In the genomic region with DNA sequence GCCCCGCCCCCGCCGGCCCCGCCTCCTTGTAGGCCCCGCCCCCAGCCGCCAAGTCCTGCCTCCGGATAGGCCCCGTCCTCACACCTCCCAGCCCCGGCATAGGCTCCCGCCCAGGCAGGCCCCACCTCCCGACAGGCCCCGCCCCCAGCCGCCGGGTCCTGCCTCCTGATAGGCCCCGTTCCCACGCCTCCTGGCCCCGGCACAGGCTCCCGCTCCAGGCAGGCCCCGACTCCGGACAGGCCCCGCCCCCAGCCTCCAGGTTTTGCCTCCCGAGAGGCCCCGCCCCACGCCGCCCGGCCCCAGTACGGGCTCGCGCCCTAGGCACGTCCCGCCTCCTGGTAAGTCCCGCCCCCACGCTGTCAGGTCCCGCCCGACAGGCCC, we compare ENCODE assay signal across 8 cellular contexts. TPM values are rescaled to one million over a fixed set of nuclear protein-coding genes. Genes with fewer than 3 reads are reported as not detected.
DNase-seq lines count a peak whose midpoint lies in the region; ATAC-seq and TF ChIP-seq lines count a peak whose summit lies in the region.

No MANE protein-coding gene starts in this region.

- H3K4me3 ChIP-seq in tibial nerve, result peak overlapping the region in 3 of 4 donors; percentile 78 to 91 (median 86)

- peak overlapping the region; percentile 69 for H3K4me3 Mint-ChIP-seq in activated naive CD8-positive, alpha-beta T cell treated with anti-CD3 and anti-CD28 coated beads, Interleukin-2, amount 50 U/mL, for 24 hours

- TF ChIP-seq POLR2A in tibial nerve (IDR thresholded peaks at IDR 0.05), result no peak

- no peak for TF ChIP-seq EP300 in tibial nerve (IDR thresholded peaks at IDR 0.05)

- ATAC-seq in HG02759 (IDR thresholded peaks at IDR 0.05; ENCODE audit: unreplicated experiment), result peak; percentile 93
- peak; percentile 93 for ATAC-seq in activated naive CD8-positive, alpha-beta T cell treated with anti-CD3 and anti-CD28 coated beads, Interleukin-2, amount 50 U/mL, for 24 hours

- H3K27me3 Mint-ChIP-seq in activated naive CD8-positive, alpha-beta T cell treated with anti-CD3 and anti-CD28 coated beads, Interleukin-2, amount 50 U/mL, for 24 hours, result peaks cover 1% of the 10 kb centered on the region

- WGBS in tibial nerve, 2 donors, result 0% methylated on average over 4 to 9 of the region's 35 CpGs

- no peaks in the 10 kb centered on the region for H3K36me3 Mint-ChIP-seq in activated naive CD8-positive, alpha-beta T cell treated with anti-CD3 and anti-CD28 coated beads, Interleukin-2, amount 50 U/mL, for 24 hours (ENCODE audit: low read depth)

- TF ChIP-seq CTCF in GM10266 (IDR thresholded peaks at IDR 0.05; ENCODE audit: control insufficient read depth, insufficient read depth, low read depth, missing control alignments) (no peak), tibial nerve (IDR thresholded peaks at IDR 0.05) (no peak)

- peaks cover 0 to 94% (median 74%) of the 10 kb centered on the region in 4 donors for H3K4me1 ChIP-seq in tibial nerve

- peak overlapping the region; percentile 60 to 91 (median 86) for H3K27ac ChIP-seq in tibial nerve

- H3K9me3 ChIP-seq in tibial nerve, result no peaks in the 10 kb centered on the region

- H3K4me1 Mint-ChIP-seq in activated naive CD8-positive, alpha-beta T cell treated with anti-CD3 and anti-CD28 coated beads, Interleukin-2, amount 50 U/mL, for 24 hours, result peaks cover 8% of the 10 kb centered on the region

- no peaks in the 10 kb centered on the region for H3K27me3 ChIP-seq in tibial nerve

- intact Hi-C loops in cardiac septum (cut with DNase I), result no loop called here

- no peak overlapping the region for H3K27ac Mint-ChIP-seq in activated naive CD8-positive, alpha-beta T cell treated with anti-CD3 and anti-CD28 coated beads, Interleukin-2, amount 50 U/mL, for 24 hours

- peak; percentile 100 for DNase-seq in GM10266 (ENCODE audit: extremely low spot score)
- peak; percentile 98 for DNase-seq in NCI-H1105 treated with DMSO at 0.1 percent for 48 hours (lab: John Stamatoyannopoulos, UW)
- peak; percentile 98 for DNase-seq in SW480 (ENCODE audit: low spot score)
- peak; percentile 98 for DNase-seq in activated naive CD8-positive, alpha-beta T cell treated with anti-CD3 and anti-CD28 coated beads, Interleukin-2, amount 50 U/mL, for 24 hours
- DNase-seq in cardiac septum (ENCODE audit: low spot score), result peak; percentile 100
- DNase-seq in pons (ENCODE audit: low spot score), result peak; percentile 98
- peak; percentile 97 to 99 for DNase-seq in tibial nerve (ENCODE audit: low spot score in 2 of 2)

- no peaks in the 10 kb centered on the region for H3K9me3 Mint-ChIP-seq in activated naive CD8-positive, alpha-beta T cell treated with anti-CD3 and anti-CD28 coated beads, Interleukin-2, amount 50 U/mL, for 24 hours

- H3K36me3 ChIP-seq in tibial nerve, result no peaks in the 10 kb centered on the region

RNA-seq across cellular contexts. Expression of a gene that starts 0.2 kb away (rescaled TPM):
- total RNA-seq in cardiac septum (19.7 TPM), tibial nerve (100 to 1,000 TPM in 2 of 4 donors, 10 to 100 TPM in 2; 67.6 to 153 (median 104) TPM)

RNA-seq across cellular contexts. Expression of a gene that starts 44.7 kb away (rescaled TPM):
- total RNA-seq in cardiac septum, result 54.7 TPM
- total RNA-seq in tibial nerve, result 10 to 100 TPM; 45.7 to 81.6 (median 52.3) TPM

Comparison
In these comparisons a context has a peak if more than half of its experiments do, and no peak if none do; other contexts are left out.
1. Peak in every context shown above with its lines: DNase-seq, ATAC-seq, H3K4me3 ChIP-seq and H3K27ac ChIP-seq.